Comparison of ENCODE assay signal across 18 cellular contexts in the genomic region with DNA sequence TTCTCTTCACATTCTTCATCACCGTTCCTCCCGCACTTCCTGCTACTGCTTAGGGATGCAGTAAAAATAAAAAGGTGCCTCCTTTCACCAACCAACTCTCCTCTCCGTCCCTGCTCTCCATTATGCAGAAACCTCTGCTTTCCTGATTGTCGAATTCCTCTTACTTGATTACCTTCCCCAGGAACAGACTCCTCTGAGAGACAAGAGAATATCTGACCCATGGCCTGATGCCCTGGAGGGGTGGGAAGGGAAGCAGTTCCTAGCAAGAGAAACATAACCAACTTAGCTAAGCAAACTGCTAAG.
A peak's percentile ranks its signal among the peaks of the same experiment; 100 is the strongest.
DNase-seq lines count a peak whose midpoint lies in the region; ATAC-seq and TF ChIP-seq lines count a peak whose summit lies in the region.
"Had no signal": no experiment of that assay in that cellular context is flagged by ENCODE, and none has a peak within 500 bp of the region (broad histone marks: within the 10 kb centered on the region; RNA-seq: fewer than 3 reads in every experiment).

No MANE protein-coding gene starts in this region.

- peaks cover 2% of the 10 kb centered on the region for H3F3A ChIP-seq in smooth muscle cell (ENCODE audit: low read depth)

- WGBS in smooth muscle cell (ENCODE audit: low lambda C conversion rate): 57% methylated on average over 4 of the region's 4 CpGs

- H3K4me1 ChIP-seq in HUES6 (ENCODE audit: control insufficient read depth, insufficient read depth, low read length) (peaks cover 51% of the 10 kb centered on the region), smooth muscle cell (ENCODE audit: low read depth) (peaks cover 45% of the 10 kb centered on the region)
- H3K4me1 ChIP-seq: BE2C had no signal

- peaks cover 8% of the 10 kb centered on the region for H3K9me3 ChIP-seq in HUES6 (ENCODE audit: control insufficient read depth, insufficient read depth, low read depth, low read length)
- H3K9me3 ChIP-seq in smooth muscle cell (replicated peaks; ENCODE audit: low read depth): no peaks in the 10 kb centered on the region
- H3K9me3 ChIP-seq: BE2C had no signal

- no peak for TF ChIP-seq CTCF in smooth muscle cell (IDR thresholded peaks at IDR 0.05; ENCODE audit: borderline replicate concordance, insufficient read depth, poor library complexity, severe bottlenecking)

- peak; percentile 5 for DNase-seq in astrocyte of the hippocampus (ENCODE audit: low read depth, low spot score)
- DNase-seq in left lobe of liver (ENCODE audit: low spot score): peak; percentile 6
- no peak for DNase-seq in smooth muscle cell (lab: John Stamatoyannopoulos, UW; ENCODE audit: unreplicated experiment)
- DNase-seq in AG08395 (ENCODE audit: low spot score): no peak
- no peak for DNase-seq in NCI-H526 treated with DMSO at 0.1 percent for 48 hours (lab: John Stamatoyannopoulos, UW)
- DNase-seq in NCI-H1105 treated with DMSO at 0.1 percent for 48 hours (lab: John Stamatoyannopoulos, UW): no peak
- DNase-seq: CD8-positive, alpha-beta T cell; DND-41; GF-D8; GOT3; HFFc6; NCI-H1417; NCI-H1930; NCI-H510A treated with DMSO at 0.1 percent for 48 hours; SIG-M5 had no signal

- H3K27ac ChIP-seq in HUES6 (ENCODE audit: low read depth, low read length) (peak overlapping the region; percentile 59; the same call in 1 of the 2 replicates), smooth muscle cell (ENCODE audit: low read depth) (peak overlapping the region; percentile 51)
- H3K27ac ChIP-seq: KMS-11 had no signal

- no peaks in the 10 kb centered on the region for H3K27me3 ChIP-seq in HUES6 (ENCODE audit: control insufficient read depth, insufficient read depth, low read length)
- H3K27me3 ChIP-seq in smooth muscle cell (ENCODE audit: low read depth): no peaks in the 10 kb centered on the region
- H3K27me3 ChIP-seq: BE2C had no signal

- ATAC-seq in left lobe of liver: no peak
- ATAC-seq: CD8-positive, alpha-beta T cell had no signal

- H2AFZ ChIP-seq in smooth muscle cell (ENCODE audit: low read depth): no peak overlapping the region

- H3K36me3 ChIP-seq in HUES6 (ENCODE audit: control insufficient read depth, insufficient read depth, low read length): no peaks in the 10 kb centered on the region
- no peaks in the 10 kb centered on the region for H3K36me3 ChIP-seq in smooth muscle cell (ENCODE audit: low read depth)
- H3K36me3 ChIP-seq: BE2C had no signal

- H3K4me2 ChIP-seq in smooth muscle cell: peak overlapping the region; percentile 3
- H3K4me2 ChIP-seq: KMS-11 had no signal

- H3K4me3 ChIP-seq in HUES6 (ENCODE audit: low read depth, low read length) (no peak overlapping the region), smooth muscle cell (no peak overlapping the region)

- H4K20me1 ChIP-seq in smooth muscle cell (ENCODE audit: low read depth): no peaks in the 10 kb centered on the region

- no peaks in the 10 kb centered on the region for H3K79me2 ChIP-seq in smooth muscle cell (ENCODE audit: low read depth)

- H3K9ac ChIP-seq in HUES6 (ENCODE audit: low read length): no peak overlapping the region
- H3K9ac ChIP-seq in smooth muscle cell (ENCODE audit: low read depth): no peak overlapping the region
- H3K9ac ChIP-seq: KMS-11 had no signal

Comparison
In these comparisons a context has a peak if more than half of its experiments do, and no peak if none do; other contexts are left out.
1. DNase-seq: peak in astrocyte of the hippocampus (single experiment) and left lobe of liver (single experiment); none in smooth muscle cell (single experiment), AG08395 (single experiment), NCI-H526 treated with DMSO at 0.1 percent for 48 hours (single experiment) and NCI-H1105 treated with DMSO at 0.1 percent for 48 hours (single experiment).